Comparison of ENCODE assay signal across 16 cellular contexts in genomic region chr5:105817906-105818305, GRCh38.
"Had no signal": no experiment of that assay in that cellular context is flagged by ENCODE, and none has a peak within 500 bp of the region (broad histone marks: within the 10 kb centered on the region; RNA-seq: fewer than 3 reads in every experiment).

No MANE protein-coding gene starts in this region.

- ATAC-seq: activated CD8-positive, alpha-beta T cell treated with anti-CD3 and anti-CD28 coated beads for 36 hours; activated naive CD8-positive, alpha-beta T cell treated with anti-CD3 and anti-CD28 coated beads, Interleukin-2, amount 50 U/mL, for 24 hours; esophagus mucosa; heart left ventricle; left lung; stimulated activated naive CD8-positive, alpha-beta T cell treated with anti-CD3 and anti-CD28 coated beads, Interleukin-15, amount 100 ng/mL, for 72 hours had no signal

- DNase-seq: activated CD4-positive, alpha-beta T cell treated with anti-CD3 and anti-CD28 coated beads, Interleukin-2, amount 10 ng/mL, durations not matched to agents 24 days and 14 days; activated CD8-positive, alpha-beta T cell treated with anti-CD3 and anti-CD28 coated beads for 36 hours; activated naive CD4-positive, alpha-beta T cell treated with anti-CD3 and anti-CD28 coated beads for 36 hours; activated naive CD8-positive, alpha-beta T cell treated with anti-CD3 and anti-CD28 coated beads, Interleukin-2, amount 50 U/mL, for 24 hours; activated T-cell treated with anti-CD3 and anti-CD28 coated beads, Interleukin-2, amount 50 U/mL, for 1 hour; cortex of kidney; effector CD4-positive, alpha-beta T cell; heart left ventricle; left lung; mammary epithelial cell; stimulated activated naive CD8-positive, alpha-beta T cell treated with anti-CD3 and anti-CD28 coated beads, Interleukin-15, amount 100 ng/mL, for 72 hours; trophoblast cell had no signal

- H3K4me3 ChIP-seq: ascending aorta, heart left ventricle, left lung, suprapubic skin, vagina had no signal

- H3K27me3 ChIP-seq: ascending aorta, heart left ventricle, left lung, suprapubic skin, vagina had no signal

- H3K9me3 ChIP-seq: ascending aorta, heart left ventricle, left lung, suprapubic skin, vagina had no signal

- H3K4me1 ChIP-seq: ascending aorta, heart left ventricle, left lung, suprapubic skin, vagina had no signal

- H3K36me3 ChIP-seq: ascending aorta, heart left ventricle, left lung, suprapubic skin, vagina had no signal

- H3K27ac ChIP-seq: ascending aorta, heart left ventricle, left lung, suprapubic skin, vagina had no signal
